Comparison of ENCODE assay signal across 1 cellular context in genomic region chr11:47355283-47356128, GRCh38.
TF ChIP-seq lines count a peak whose summit lies in the region.

No MANE protein-coding gene starts in this region.

TF ChIP-seq in HepG2, 621 proteins besides CTCF, POLR2A, EP300 and RAD21 (continued from another document and continues in another):
- no peak for TF ChIP-seq ZSCAN5A (CRISPR knock-in tag; IDR thresholded peaks at IDR 0.05; ENCODE audit: borderline replicate concordance)
- no peak for TF ChIP-seq ZNF326 (CRISPR knock-in tag; IDR thresholded peaks at IDR 0.05; ENCODE audit: borderline replicate concordance)
- no peak for TF ChIP-seq NFRKB (IDR thresholded peaks at IDR 0.05)
- TF ChIP-seq GPN1 (CRISPR knock-in tag; IDR thresholded peaks at IDR 0.05; ENCODE audit: borderline replicate concordance), result no peak
- peak; percentile 44; the same call in 1 of the 2 replicates for TF ChIP-seq ZSCAN9 (CRISPR knock-in tag; IDR thresholded peaks at IDR 0.05; ENCODE audit: borderline replicate concordance)
- TF ChIP-seq AHR (CRISPR knock-in tag; IDR thresholded peaks at IDR 0.05), result no peak
- no peak for TF ChIP-seq DZIP1 (CRISPR knock-in tag; IDR thresholded peaks at IDR 0.05)
- no peak; the same call in 1 of the 2 replicates for TF ChIP-seq GABPA (IDR thresholded peaks at IDR 0.05; ENCODE audit: low read depth, low read length)
- TF ChIP-seq GABPA (CRISPR knock-in tag; IDR thresholded peaks at IDR 0.05; ENCODE audit: low read depth), result no peak
- TF ChIP-seq ZBTB2 (CRISPR knock-in tag; IDR thresholded peaks at IDR 0.05; ENCODE audit: low read depth), result 0 out of 2 replicates have a peak, but pooled peaks have one; percentile 22
- no peak for TF ChIP-seq ZNF234 (CRISPR knock-in tag; conservative IDR thresholded peaks at IDR 0.05)
- TF ChIP-seq ZNF260 (CRISPR knock-in tag; IDR thresholded peaks at IDR 0.05; ENCODE audit: borderline replicate concordance, low read depth), result no peak
- TF ChIP-seq TBL1XR1 (IDR thresholded peaks at IDR 0.05; ENCODE audit: borderline replicate concordance, low read length, partially characterized antibody), result peak; percentile 59
- no peak for TF ChIP-seq CREM (IDR thresholded peaks at IDR 0.05)
- no peak for TF ChIP-seq CREM (CRISPR knock-in tag; IDR thresholded peaks at IDR 0.05)
- peak; percentile 38; the same call in 1 of the 2 replicates for TF ChIP-seq ZBTB25 (CRISPR knock-in tag; IDR thresholded peaks at IDR 0.05)
- TF ChIP-seq HINFP (CRISPR knock-in tag; IDR thresholded peaks at IDR 0.05; ENCODE audit: low read depth), result no peak
- TF ChIP-seq ZNF598 (CRISPR knock-in tag; IDR thresholded peaks at IDR 0.05; ENCODE audit: borderline replicate concordance), result no peak
- TF ChIP-seq MIER3 (CRISPR knock-in tag; IDR thresholded peaks at IDR 0.05; ENCODE audit: borderline replicate concordance), result peak; percentile 39; the same call in 1 of the 2 replicates
- peak; percentile 66; the same call in 1 of the 2 replicates for TF ChIP-seq NRL (CRISPR knock-in tag; IDR thresholded peaks at IDR 0.05; ENCODE audit: borderline replicate concordance)
- TF ChIP-seq SP1 (IDR thresholded peaks at IDR 0.05), result no peak
- TF ChIP-seq SP1 (CRISPR knock-in tag; IDR thresholded peaks at IDR 0.05), result peak; percentile 41; the same call in 1 of the 2 replicates
- TF ChIP-seq ZNF12 (CRISPR knock-in tag; IDR thresholded peaks at IDR 0.05), result no peak
- TF ChIP-seq CSRNP1 (CRISPR knock-in tag; IDR thresholded peaks at IDR 0.05), result no peak
- no peak for TF ChIP-seq FOXP4 (CRISPR knock-in tag; IDR thresholded peaks at IDR 0.05)
- TF ChIP-seq ZNF274 (CRISPR knock-in tag; IDR thresholded peaks at IDR 0.05), result no peak
- no peak for TF ChIP-seq ZNF431 (CRISPR knock-in tag; IDR thresholded peaks at IDR 0.05; ENCODE audit: borderline replicate concordance, low read depth)
- no peak for TF ChIP-seq FOXP1 (IDR thresholded peaks at IDR 0.05)
- no peak for TF ChIP-seq FOXP1 (CRISPR knock-in tag; IDR thresholded peaks at IDR 0.05)
- TF ChIP-seq STAT6 (CRISPR knock-in tag; IDR thresholded peaks at IDR 0.05; ENCODE audit: borderline replicate concordance), result no peak
- peak; percentile 86 for TF ChIP-seq PRDM10 (CRISPR knock-in tag; IDR thresholded peaks at IDR 0.05; ENCODE audit: low read depth)
- TF ChIP-seq HNRNPLL (IDR thresholded peaks at IDR 0.05; ENCODE audit: low read depth, low read length, poor library complexity, severe bottlenecking), result peak; percentile 73
- no peak for TF ChIP-seq BORCS8-MEF2B (CRISPR knock-in tag; IDR thresholded peaks at IDR 0.05)
- no peak for TF ChIP-seq HNF4G (IDR thresholded peaks at IDR 0.05; ENCODE audit: borderline replicate concordance, low read depth, low read length)
- TF ChIP-seq HNF4G (CRISPR knock-in tag; IDR thresholded peaks at IDR 0.05; ENCODE audit: borderline replicate concordance, low read depth), result no peak
- TF ChIP-seq ZKSCAN1 (IDR thresholded peaks at IDR 0.05; ENCODE audit: low read length), result no peak
- no peak for TF ChIP-seq ZNF850 (CRISPR knock-in tag; conservative IDR thresholded peaks at IDR 0.05)
- TF ChIP-seq STAT5B (CRISPR knock-in tag; IDR thresholded peaks at IDR 0.05), result no peak
- TF ChIP-seq ISX (CRISPR knock-in tag; conservative IDR thresholded peaks at IDR 0.05), result no peak
- TF ChIP-seq SMC3 (IDR thresholded peaks at IDR 0.05; ENCODE audit: low read length), result peak; percentile 75
- no peak for TF ChIP-seq ZNF773 (CRISPR knock-in tag; IDR thresholded peaks at IDR 0.05; ENCODE audit: borderline replicate concordance)
- TF ChIP-seq GMEB1 (CRISPR knock-in tag; IDR thresholded peaks at IDR 0.05; ENCODE audit: borderline replicate concordance), result no peak
